ENCODE assay signal across 14 cellular contexts in genomic region chr4:2045518-2045951, GRCh38. TPM values are rescaled to one million over a fixed set of nuclear protein-coding genes. Genes with fewer than 3 reads are reported as not detected.
DNase-seq lines count a peak whose midpoint lies in the region; ATAC-seq and TF ChIP-seq lines count a peak whose summit lies in the region.
"Had no signal": no experiment of that assay in that cellular context is flagged by ENCODE, and none has a peak within 500 bp of the region (broad histone marks: within the 10 kb centered on the region; RNA-seq: fewer than 3 reads in every experiment).

No MANE protein-coding gene starts in this region.

- DNase-seq in AG08396 (ENCODE audit: low spot score) (peak; percentile 38), GM19238 (ENCODE audit: insufficient read length, low spot score) (peak; percentile 42), RWPE2 (ENCODE audit: low spot score) (no peak), myocyte (ENCODE audit: low read depth) (peak; percentile 22), foreskin melanocyte (no peak)
- DNase-seq: heart left ventricle, NCI-H1105, NCI-H446 treated with DMSO at 0.1 percent for 48 hours, T-helper 2 cell had no signal

- H3K4me3 ChIP-seq in RWPE2 (ENCODE audit: severe bottlenecking), result no peak overlapping the region
- H3K4me3 ChIP-seq: coronary artery, heart left ventricle had no signal

- H3K36me3 ChIP-seq in RWPE2 (ENCODE audit: low read depth), result no peaks in the 10 kb centered on the region
- H3K36me3 ChIP-seq: heart left ventricle had no signal

- no peak overlapping the region for H3K27ac ChIP-seq in RWPE2 (ENCODE audit: poor library complexity, severe bottlenecking)
- H3K27ac ChIP-seq: C4-2B, coronary artery, heart left ventricle had no signal

- H3K4me1 ChIP-seq in RWPE2 (ENCODE audit: insufficient read depth, poor library complexity, severe bottlenecking), result no peaks in the 10 kb centered on the region

- no peak for TF ChIP-seq CTCF in RWPE2 (IDR thresholded peaks at IDR 0.05; ENCODE audit: poor library complexity, severe bottlenecking)

- H3K9me3 ChIP-seq in RWPE2 (ENCODE audit: severe bottlenecking), result no peaks in the 10 kb centered on the region

- H3K27me3 ChIP-seq in RWPE2 (ENCODE audit: insufficient read depth, poor library complexity, severe bottlenecking), result peaks cover 12% of the 10 kb centered on the region

- peak; percentile 35; the same call in 2 of the 3 replicates for ATAC-seq in RWPE2 (ENCODE audit: low read depth)
- no peak for ATAC-seq in activated CD4-positive, CD25-positive, alpha-beta regulatory T cell treated with anti-CD3 and anti-CD28 coated beads, Interleukin-2, amount 50 U/mL, for 24 hours
- ATAC-seq in HG02981 (IDR thresholded peaks at IDR 0.05; ENCODE audit: unreplicated experiment), result no peak
- ATAC-seq in GM21737 (IDR thresholded peaks at IDR 0.05; ENCODE audit: unreplicated experiment), result no peak
- ATAC-seq: heart left ventricle had no signal

RNA-seq across cellular contexts. Expression of gene NAT8L, which starts 13.6 kb away (rescaled TPM):
- 8.2 and 8.9 TPM in 2 replicates for total RNA-seq in myocyte
- polyA plus RNA-seq in myocyte (2012), result 12.3 TPM

RNA-seq across cellular contexts. Expression of gene NELFA, which starts 36.8 kb away (rescaled TPM):
- total RNA-seq in myocyte, result 17.1 and 20.5 TPM in 2 replicates
- polyA plus RNA-seq in myocyte (2012), result 22.0 TPM

Comparison
In these comparisons a context has a peak if more than half of its experiments do, and no peak if none do; other contexts are left out.
1. DNase-seq: peak in AG08396 (single experiment), GM19238 (single experiment) and myocyte (single experiment); none in RWPE2 (single experiment) and foreskin melanocyte (single experiment).